In genomic region chr2:111657351-111657975, GRCh38 we compare ENCODE assay signal across 19 cellular contexts.
"Had no signal": no experiment of that assay in that cellular context is flagged by ENCODE, and none has a peak within 500 bp of the region (broad histone marks: within the 10 kb centered on the region; RNA-seq: fewer than 3 reads in every experiment).

No MANE protein-coding gene starts in this region.

- H3K27me3 ChIP-seq: cardiac muscle cell, dorsolateral prefrontal cortex, gastrocnemius medialis, spleen, testis had no signal

- H3K4me1 ChIP-seq: testis had no signal

- H3K36me3 ChIP-seq: cardiac muscle cell, gastrocnemius medialis, left ventricle myocardium inferior, spleen had no signal

- ATAC-seq: activated CD4-positive, alpha-beta T cell treated with anti-CD3 and anti-CD28 coated beads for 36 hours; activated CD8-positive, alpha-beta memory T cell treated with anti-CD3 and anti-CD28 coated beads, Interleukin-2, amount 10 ng/mL, durations not matched to agents 7 days and 5 days; gastrocnemius medialis; naive thymus-derived CD8-positive, alpha-beta T cell; stimulated activated memory B cell treated with anti-CD40 and anti-IgM and Interleukin-4, amounts not matched to agents 10 μg/mL and 1 μg/mL and 100 μg/mL, for 72 hours had no signal

- DNase-seq: activated CD4-positive, alpha-beta memory T cell treated with anti-CD3 and anti-CD28 coated beads, Interleukin-2, amount 10 ng/mL, durations not matched to agents 7 days and 5 days; activated CD4-positive, alpha-beta T cell treated with anti-CD3 and anti-CD28 coated beads for 36 hours; activated CD8-positive, alpha-beta memory T cell treated with anti-CD3 and anti-CD28 coated beads, Interleukin-2, amount 10 ng/mL, durations not matched to agents 7 days and 5 days; activated naive CD4-positive, alpha-beta T cell treated with Interleukin-2 at 50 U/mL for 16 hours; activated naive CD8-positive, alpha-beta T cell treated with anti-CD3 and anti-CD28 coated beads, Interleukin-2, amount 10 ng/mL, durations not matched to agents 7 days and 5 days; activated T-cell treated with anti-CD3 and anti-CD28 coated beads, Interleukin-2, amount 50 U/mL, for 1 hour; amygdala; dorsolateral prefrontal cortex; gastrocnemius medialis; head of caudate nucleus; kidney glomerular epithelial cell; left ventricle myocardium inferior; naive thymus-derived CD8-positive, alpha-beta T cell; retina; spleen; stimulated activated CD4-positive, alpha-beta T cell treated with anti-CD3 and anti-CD28 coated beads, Interleukin-4, amount 100 ng/mL, for 4 hours; testis had no signal

- H3K9me3 ChIP-seq: gastrocnemius medialis, left ventricle myocardium inferior, spleen, testis had no signal

- H3K27ac ChIP-seq: dorsolateral prefrontal cortex, gastrocnemius medialis, left ventricle myocardium inferior, spleen, testis had no signal

- H3K4me3 ChIP-seq: cardiac muscle cell, dorsolateral prefrontal cortex, gastrocnemius medialis, left ventricle myocardium inferior, spleen, testis had no signal
